33 cellular contexts compared by ENCODE assay signal in the genomic region with DNA sequence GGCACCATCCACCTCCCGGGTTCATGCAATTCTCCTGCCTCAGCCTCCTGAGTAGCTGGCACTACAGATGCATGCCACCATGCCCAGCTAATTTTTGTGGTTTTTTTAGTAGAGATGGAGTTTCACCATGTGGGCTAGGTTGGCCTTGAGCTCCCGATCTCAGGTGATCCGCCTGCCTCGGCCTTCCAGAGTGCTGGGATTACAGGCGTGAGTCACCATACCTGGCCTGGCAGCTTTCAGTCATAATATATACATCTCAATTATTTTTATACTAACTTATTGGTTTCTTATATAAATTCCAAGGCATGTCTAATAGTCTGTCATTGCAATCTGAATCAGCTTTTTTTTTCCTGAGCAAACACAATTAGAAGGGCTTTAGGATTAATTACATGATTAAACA.
DNase-seq lines count a peak whose midpoint lies in the region; ATAC-seq and TF ChIP-seq lines count a peak whose summit lies in the region.
"Had no signal": no experiment of that assay in that cellular context is flagged by ENCODE, and none has a peak within 500 bp of the region (broad histone marks: within the 10 kb centered on the region; RNA-seq: fewer than 3 reads in every experiment).

No MANE protein-coding gene starts in this region.

- ATAC-seq in PC-3 (peak; percentile 87), RWPE2 (ENCODE audit: low read depth) (peak; percentile 50; the same call in 2 of the 3 replicates), foreskin keratinocyte (peak; percentile 38), GM18498 (IDR thresholded peaks at IDR 0.05; ENCODE audit: unreplicated experiment) (no peak)
- ATAC-seq: A549; CD8-positive, alpha-beta T cell had no signal

- H3K9me3 ChIP-seq in PC-3 (ENCODE audit: low read length) (no peaks in the 10 kb centered on the region), RWPE2 (ENCODE audit: severe bottlenecking) (no peaks in the 10 kb centered on the region)
- H3K9me3 ChIP-seq: A549; BE2C; BLaER1; BLaER1 treated with 17β-estradiol and CSF1 and Interleukin-3, amounts not matched to agents 10 nM and 100 nM; Caco-2 had no signal

- POLR2A ChIA-PET in PC-3 (lab: Charles Lee; ENCODE audit: unreplicated experiment): interaction anchor here (0.6 to 0.8 kb wide), 3 partner anchors 20 to 209 kb away, joined by 5 to 9 read pairs (median 5); no protein-coding TSS in a partner anchor

- H3K27me3 ChIP-seq in PC-3 (ENCODE audit: low read length) (no peaks in the 10 kb centered on the region), RWPE2 (ENCODE audit: insufficient read depth, poor library complexity, severe bottlenecking) (no peaks in the 10 kb centered on the region), foreskin keratinocyte (peaks cover 11% of the 10 kb centered on the region)
- H3K27me3 ChIP-seq: BLaER1; BLaER1 treated with 17β-estradiol and CSF1 and Interleukin-3, amounts not matched to agents 10 nM and 100 nM had no signal

- BruUV-seq in PC-3 (replicated peaks; lab: Mats Ljungman, UMichigan): no TSS peak

- CTCF ChIA-PET in PC-3 (lab: Charles Lee): interaction anchor here (0.6 kb wide), 1 partner anchor 196 kb away, joined by 4 read pairs; no protein-coding TSS in a partner anchor

- no peak overlapping the region for H2AFZ ChIP-seq in PC-3 (ENCODE audit: low read length)

- H3K9me2 ChIP-seq in PC-3 (replicated peaks; ENCODE audit: low read length): no peaks in the 10 kb centered on the region

- 0 out of 2 replicates have a peak overlapping the region, but pooled peaks have one; percentile 3 for H3K27ac ChIP-seq in PC-3 (ENCODE audit: low read length)
- no peak overlapping the region for H3K27ac ChIP-seq in RWPE2 (ENCODE audit: poor library complexity, severe bottlenecking)
- H3K27ac ChIP-seq in foreskin keratinocyte: no peak overlapping the region
- H3K27ac ChIP-seq: 22Rv1; A549; BLaER1; BLaER1 treated with 17β-estradiol and CSF1 and Interleukin-3, amounts not matched to agents 10 nM and 100 nM; C4-2B had no signal

- H3K36me3 ChIP-seq in PC-3 (ENCODE audit: low read depth, low read length): no peaks in the 10 kb centered on the region
- no peaks in the 10 kb centered on the region for H3K36me3 ChIP-seq in RWPE2 (ENCODE audit: low read depth)
- H3K36me3 ChIP-seq: BE2C; BLaER1; BLaER1 treated with 17β-estradiol and CSF1 and Interleukin-3, amounts not matched to agents 10 nM and 100 nM had no signal

- no peak overlapping the region for H3K4me3 ChIP-seq in PC-3 (ENCODE audit: low read length)
- no peak overlapping the region for H3K4me3 ChIP-seq in RWPE2 (ENCODE audit: severe bottlenecking)
- no peak overlapping the region for H3K4me3 ChIP-seq in epithelial cell of esophagus (ENCODE audit: low read length)
- H3K4me3 ChIP-seq: A549; BLaER1; BLaER1 treated with 17β-estradiol and CSF1 and Interleukin-3, amounts not matched to agents 10 nM and 100 nM had no signal

- H3K4me2 ChIP-seq in PC-3 (ENCODE audit: low read length): peak overlapping the region; percentile 12; the same call in 1 of the 2 replicates
- H3K4me2 ChIP-seq: A549; BLaER1; BLaER1 treated with 17β-estradiol and CSF1 and Interleukin-3, amounts not matched to agents 10 nM and 100 nM had no signal

- no peak overlapping the region for H3K9ac ChIP-seq in PC-3 (ENCODE audit: low read length)
- H3K9ac ChIP-seq: BLaER1; BLaER1 treated with 17β-estradiol and CSF1 and Interleukin-3, amounts not matched to agents 10 nM and 100 nM had no signal

- TF ChIP-seq CTCF in PC-3 (conservative IDR thresholded peaks at IDR 0.05; ENCODE audit: low read depth, low read length): no peak
- TF ChIP-seq CTCF in RWPE2 (IDR thresholded peaks at IDR 0.05; ENCODE audit: poor library complexity, severe bottlenecking): no peak
- TF ChIP-seq CTCF in epithelial cell of esophagus (IDR thresholded peaks at IDR 0.05; ENCODE audit: insufficient read depth, low read depth, low read length, missing control alignments): no peak
- TF ChIP-seq CTCF in foreskin keratinocyte (conservative IDR thresholded peaks at IDR 0.05): no peak

- H3K4me1 ChIP-seq in PC-3 (ENCODE audit: insufficient read depth, low read length) (peaks cover 9% of the 10 kb centered on the region; the same call in 1 of the 2 replicates), RWPE2 (ENCODE audit: insufficient read depth, poor library complexity, severe bottlenecking) (no peaks in the 10 kb centered on the region), foreskin keratinocyte (no peaks in the 10 kb centered on the region)
- H3K4me1 ChIP-seq: A549, BE2C, BLaER1, Caco-2 had no signal

- peaks cover 4% of the 10 kb centered on the region for H3F3A ChIP-seq in PC-3 (ENCODE audit: low read length, unreplicated experiment)

- no peaks in the 10 kb centered on the region for H4K20me1 ChIP-seq in PC-3 (ENCODE audit: low read length)
- H4K20me1 ChIP-seq: BLaER1; BLaER1 treated with 17β-estradiol and CSF1 and Interleukin-3, amounts not matched to agents 10 nM and 100 nM had no signal

- intact Hi-C loops in PC-3 (cut with micrococcal nuclease): no loop called here

- DNase-seq in PC-3 (peak; percentile 83), RWPE2 (ENCODE audit: low spot score) (no peak), epithelial cell of esophagus (ENCODE audit: low read depth) (peak; percentile 8), foreskin keratinocyte (no peak), NCI-H526 (lab: John Stamatoyannopoulos, UW) (no peak), NK-92 (lab: John Stamatoyannopoulos, UW; ENCODE audit: unreplicated experiment) (no peak), HT-29 (ENCODE audit: low spot score) (no peak)
- DNase-seq: 8988T; ACHN; AML-193; BE2C; C1 segment of cervical spinal cord; Caco-2; Calu3; CD4-positive, alpha-beta memory T cell; CD4-positive, alpha-beta T cell; CD4-positive, CD25-positive, alpha-beta regulatory T cell; CD8-positive, alpha-beta memory T cell; CD8-positive, alpha-beta T cell; COR-L47; DMS 273 treated with DMSO at 0.1 percent for 48 hours; DMS153; DMS53; DMS79; DMS79 treated with DMSO at 0.1 percent for 48 hours; DND-41; EL had no signal

- H3K79me2 ChIP-seq in PC-3 (ENCODE audit: low read length): no peaks in the 10 kb centered on the region

Comparison
In these comparisons a context has a peak if more than half of its experiments do, and no peak if none do; other contexts are left out.
1. DNase-seq: peak in PC-3 (single experiment) and epithelial cell of esophagus (single experiment); none in RWPE2 (single experiment), foreskin keratinocyte (0 of 2), NCI-H526 (0 of 2), NK-92 (single experiment) and HT-29 (single experiment).